26 cellular contexts compared by ENCODE assay signal in the genomic region with DNA sequence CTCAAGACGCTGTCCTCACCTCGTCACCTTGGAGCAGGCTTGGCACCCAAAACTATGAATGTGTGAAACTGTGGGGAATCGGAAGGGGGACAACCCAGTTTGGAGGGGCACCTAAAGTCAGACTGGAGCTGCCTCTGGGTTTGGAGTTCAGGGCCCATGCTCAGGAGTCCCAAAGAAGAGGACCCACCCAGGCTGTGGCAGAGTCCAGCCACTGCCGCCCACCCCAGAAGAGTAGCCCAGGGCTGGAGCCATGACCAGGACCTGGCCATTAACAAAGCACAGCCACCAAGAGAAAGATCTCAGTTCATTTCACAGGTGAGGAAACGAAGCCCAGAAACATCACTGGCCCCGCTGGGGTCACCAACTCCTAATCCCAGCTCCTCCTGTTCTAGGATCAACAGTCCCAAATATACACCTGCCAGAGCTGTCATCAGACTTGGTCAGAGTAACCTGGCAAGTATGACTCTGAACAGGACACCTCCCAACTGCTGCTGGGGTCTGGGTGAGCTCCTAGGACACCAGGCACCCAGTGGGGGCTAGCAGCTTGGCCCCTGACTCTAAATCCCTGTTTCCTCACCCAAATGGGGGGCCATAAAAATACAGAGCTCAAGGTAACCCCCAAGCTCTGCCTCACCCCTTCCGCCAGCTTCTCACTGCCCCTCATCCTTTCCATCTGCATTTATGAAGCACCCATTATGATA. TPM values are rescaled to one million over a fixed set of nuclear protein-coding genes. Genes with fewer than 3 reads are reported as not detected.
DNase-seq lines count a peak whose midpoint lies in the region; ATAC-seq and TF ChIP-seq lines count a peak whose summit lies in the region.
"Had no signal": no experiment of that assay in that cellular context is flagged by ENCODE, and none has a peak within 500 bp of the region (broad histone marks: within the 10 kb centered on the region; RNA-seq: fewer than 3 reads in every experiment).

No MANE protein-coding gene starts in this region.

- no peak overlapping the region for H3K56ac ChIP-seq in IMR-90 (ENCODE audit: extremely low read depth, insufficient read depth, low read length)

- no peaks in the 10 kb centered on the region; the same call in 1 of the 2 replicates for H3K4me1 ChIP-seq in IMR-90 (ENCODE audit: control insufficient read depth, insufficient read depth, low read length)
- peaks cover 9% of the 10 kb centered on the region for H3K4me1 ChIP-seq in A673 (ENCODE audit: insufficient read depth, low read length, poor library complexity, severe bottlenecking)

- H3K79me1 ChIP-seq in IMR-90 (ENCODE audit: low read depth in 1 of 2, low read length in 2 of 2) = 0 out of 4 replicates have a peak, but pooled peaks cover 0 to 3% of the 10 kb centered on the region in 2 experiments

- no peak overlapping the region for H3K9ac ChIP-seq in IMR-90 (ENCODE audit: low read depth, low read length)

- H4K5ac ChIP-seq in IMR-90 (ENCODE audit: low read depth, low read length) = no peak overlapping the region

- no peak overlapping the region for H2BK5ac ChIP-seq in IMR-90 (ENCODE audit: low read depth, low read length, poor library complexity, severe bottlenecking)

- peaks cover 53% of the 10 kb centered on the region for H3K27me3 Mint-ChIP-seq in neural crest cell (ENCODE audit: low read depth)

- H3K27ac ChIP-seq in IMR-90 (ENCODE audit: insufficient read depth, low read length) = no peak overlapping the region
- H3K27ac ChIP-seq in A673 (ENCODE audit: low read depth, low read length, poor library complexity, severe bottlenecking) = no peak overlapping the region
- H3K27ac ChIP-seq: SJCRH30, thoracic aorta, WERI-Rb-1 had no signal

- no TSS peak for BruUV-seq in IMR-90 (replicated peaks; lab: Mats Ljungman, UMichigan)
- no TSS peak for BruUV-seq in A673 (replicated peaks; lab: Mats Ljungman, UMichigan)

- H3K4me3 Mint-ChIP-seq in neural crest cell = peak overlapping the region; percentile 58

- peak overlapping the region; percentile 37 for H2AK9ac ChIP-seq in IMR-90 (replicated peaks; ENCODE audit: low read depth, low read length, poor library complexity)

- TF ChIP-seq CTCF in IMR-90 (conservative IDR thresholded peaks at IDR 0.05; ENCODE audit: low read depth, low read length) (no peak), neural crest cell (conservative IDR thresholded peaks at IDR 0.05) (no peak), A673 (conservative IDR thresholded peaks at IDR 0.05; ENCODE audit: low read depth, low read length) (no peak)

- no peak overlapping the region for H2BK120ac ChIP-seq in IMR-90 (ENCODE audit: low read depth, low read length)

- H3K27me3 ChIP-seq in IMR-90 (ENCODE audit: control insufficient read depth, insufficient read depth, low read length) (peaks cover 20% of the 10 kb centered on the region), A673 (replicated peaks; ENCODE audit: insufficient read depth, low read depth, low read length, poor library complexity) (no peaks in the 10 kb centered on the region)

- H3K9me1 ChIP-seq in IMR-90 (ENCODE audit: insufficient read depth, low read length) = 0 out of 2 replicates have a peak, but pooled peaks cover 4% of the 10 kb centered on the region

- no peak for TF ChIP-seq RAD21 in IMR-90 (IDR thresholded peaks at IDR 0.05; ENCODE audit: low read length)

- H3K14ac ChIP-seq in IMR-90 (replicated peaks; ENCODE audit: low read depth, low read length) = no peak overlapping the region

- POLR2A ChIA-PET in IMR-90 (lab: Charles Lee; ENCODE audit: unreplicated experiment) (no interaction called here), A673 (lab: Charles Lee; ENCODE audit: low non-redundant PET) (no interaction called here)

- no peak for TF ChIP-seq POLR2A in IMR-90 (IDR thresholded peaks at IDR 0.05; ENCODE audit: low read depth, low read length)

- no peak overlapping the region for H3K4ac ChIP-seq in IMR-90 (ENCODE audit: low read depth, low read length)

- no peak overlapping the region for H4K8ac ChIP-seq in IMR-90 (ENCODE audit: low read depth in 2 of 2, low read length in 2 of 2)

- intact Hi-C loops in IMR-90 (cut with micrococcal nuclease) (no loop called here), A673 (cut with micrococcal nuclease; ENCODE audit: unreplicated experiment) (no loop called here)

- no peak overlapping the region for H3K18ac ChIP-seq in IMR-90 (ENCODE audit: low read depth, low read length)

- H3K36me3 ChIP-seq in IMR-90 (ENCODE audit: control insufficient read depth, insufficient read depth, low read length) = no peaks in the 10 kb centered on the region
- H3K36me3 ChIP-seq in A673 (ENCODE audit: insufficient read depth, low read length, poor library complexity, severe bottlenecking) = no peaks in the 10 kb centered on the region
- H3K36me3 ChIP-seq: SJCRH30, thoracic aorta, WERI-Rb-1 had no signal

- no peak overlapping the region for H3K23ac ChIP-seq in IMR-90 (ENCODE audit: low read depth, low read length)

- CTCF ChIA-PET in IMR-90 (lab: Yijun Ruan, JAX) (interaction anchor here (0.6 kb wide), 1 partner anchor 33 kb away, joined by 3 read pairs; no protein-coding TSS in a partner anchor), A673 (lab: Charles Lee) (interaction anchor here (1.7 kb wide), 1 partner anchor 167 kb away, joined by 4 read pairs; no protein-coding TSS in a partner anchor)

- H2AFZ ChIP-seq in IMR-90 (replicated peaks; ENCODE audit: low read length, poor library complexity) = peak overlapping the region; percentile 23

- in situ Hi-C loops in IMR-90 (cut with MboI; ENCODE audit: low sequenced_read_pairs) = no loop called here

- DNase-seq in D341Med (ENCODE audit: low spot score) (peak; percentile 10), IMR-90 (no peak), neural crest cell (ENCODE audit: low read depth, low spot score) (no peak), A673 (ENCODE audit: low spot score) (no peak), NCI-H187 (lab: John Stamatoyannopoulos, UW) (no peak)
- DNase-seq: activated CD4-positive, alpha-beta T cell treated with anti-CD3 and anti-CD28 coated beads, Interleukin-2, amount 50 U/mL, for 4 hours; activated T-cell treated with anti-CD3 and anti-CD28 coated beads for 4 hours; amygdala; CD4-positive, CD25-positive, alpha-beta regulatory T cell; central memory CD4-positive, alpha-beta T cell; effector CD4-positive, alpha-beta T cell; midbrain; NCI-H1694 treated with DMSO at 0.1 percent for 48 hours; NCI-H2227 treated with DMSO at 0.1 percent for 48 hours; PC-3; retina; SJCRH30; T-helper 2 cell; WERI-Rb-1 had no signal

- no peaks in the 10 kb centered on the region for H3K9me3 ChIP-seq in IMR-90 (ENCODE audit: control insufficient read depth, insufficient read depth, low read length)
- H3K9me3 ChIP-seq in A673 (ENCODE audit: low read depth, low read length, poor library complexity, severe bottlenecking) = no peaks in the 10 kb centered on the region
- H3K9me3 ChIP-seq: SJCRH30, thoracic aorta had no signal

- H2BK20ac ChIP-seq in IMR-90 (ENCODE audit: low read depth, low read length) = no peak overlapping the region

- H2BK15ac ChIP-seq in IMR-90 (ENCODE audit: low read depth, low read length) = no peak overlapping the region

- H3K27ac Mint-ChIP-seq in neural crest cell (ENCODE audit: unreplicated experiment) = no peak overlapping the region
- H3K27ac Mint-ChIP-seq: CD4-positive, CD25-positive, alpha-beta regulatory T cell had no signal

- H3K9me3 Mint-ChIP-seq in neural crest cell = no peaks in the 10 kb centered on the region

- no peak overlapping the region for H2AK5ac ChIP-seq in IMR-90 (ENCODE audit: low read depth, low read length)

- H4K20me1 ChIP-seq in IMR-90 (ENCODE audit: insufficient read depth, low read length) = peaks cover 3% of the 10 kb centered on the region; the same call in 1 of the 2 replicates

- 100% methylated on average over 2 of the region's 7 CpGs; no CpG with 5 or more reads in 1 of the 2 experiments for WGBS in IMR-90 (ENCODE audit: extremely low coverage in 2 of 2, insufficient read length in 1 of 2), 2 experiments

- ATAC-seq in IMR-90 (ENCODE audit: low read depth) (no peak), HG03108 (IDR thresholded peaks at IDR 0.05; ENCODE audit: unreplicated experiment) (no peak)
- ATAC-seq: esophagus mucosa, GM12878, HCT116, left colon, PC-3 had no signal

- H3K36me3 Mint-ChIP-seq in neural crest cell (ENCODE audit: low read depth) = no peaks in the 10 kb centered on the region
- H3K36me3 Mint-ChIP-seq: CD4-positive, CD25-positive, alpha-beta regulatory T cell had no signal

- dilution Hi-C loops in IMR-90 (cut with HindIII; ENCODE audit: low sequenced_read_pairs, unreplicated experiment) = no loop called here

- peaks cover 10% of the 10 kb centered on the region for H3K4me1 Mint-ChIP-seq in neural crest cell

- no peak overlapping the region for H4K91ac ChIP-seq in IMR-90 (ENCODE audit: insufficient read depth, low read depth, low read length)

- H3K4me3 ChIP-seq in IMR-90 (ENCODE audit: insufficient read depth, low read depth, low read length) (no peak overlapping the region), A673 (ENCODE audit: low read depth, low read length, poor library complexity, severe bottlenecking) (no peak overlapping the region)
- H3K4me3 ChIP-seq: GM12878, SJCRH30, thoracic aorta had no signal

- H3K4me2 ChIP-seq in IMR-90 (ENCODE audit: low read depth, low read length) = no peak overlapping the region

TF ChIP-seq in IMR-90, 13 proteins besides CTCF, POLR2A, EP300 and RAD21 (continues in another document):
- TF ChIP-seq NFE2L2 (IDR thresholded peaks at IDR 0.05; ENCODE audit: low read depth, low read length) = no peak
- no peak for TF ChIP-seq MAFK (IDR thresholded peaks at IDR 0.05; ENCODE audit: low read depth, low read length)

RNA-seq across cellular contexts. Expression of gene RAB3IL1, which starts 2.7 kb away (rescaled TPM):
- 0.28 and 0.72 TPM in 2 replicates for total RNA-seq in IMR-90 (2012; rRNA removed)
- 1.9 TPM in 2 replicates for polyA plus RNA-seq in IMR-90 (2012; rRNA removed)
- polyA plus RNA-seq in IMR-90 (2012; cell fraction: cytosol; rRNA removed) = 0.84 and 2.4 TPM in 2 replicates
- 2.7 and 2.8 TPM in 2 replicates for polyA plus RNA-seq in IMR-90 (2012; cell fraction: nucleus; rRNA removed; ENCODE audit: low replicate concordance)
- 1.0 and 3.4 TPM in 2 replicates for total RNA-seq in neural crest cell
- total RNA-seq in A673 (2021) = 21.9 and 26.9 TPM in 2 replicates
- total RNA-seq: CD4-positive, CD25-positive, alpha-beta regulatory T cell; GM12878 had no signal
- polyA plus RNA-seq: CD4-positive, CD25-positive, alpha-beta regulatory T cell had no signal

RNA-seq across cellular contexts. Expression of gene FADS3, which starts 23.3 kb away (rescaled TPM):
- total RNA-seq in IMR-90 (2012; rRNA removed) (38.0 and 54.5 TPM in 2 replicates), neural crest cell (13.6 and 17.0 TPM in 2 replicates), A673 (2021) (23.3 and 28.1 TPM in 2 replicates)
- polyA plus RNA-seq in IMR-90 (2012; rRNA removed) = 110 and 147 TPM in 2 replicates
- polyA plus RNA-seq in IMR-90 (2012; cell fraction: cytosol; rRNA removed) = 34.0 and 101 TPM in 2 replicates
- 556 and 1,224 TPM in 2 replicates for polyA plus RNA-seq in IMR-90 (2012; cell fraction: nucleus; rRNA removed; ENCODE audit: low replicate concordance)

RNA-seq across cellular contexts. Expression of gene BEST1, which starts 35.5 kb away (rescaled TPM):
- total RNA-seq in IMR-90 (2012; rRNA removed) (0.83 and 0.90 TPM in 2 replicates), neural crest cell (0.52 and 0.96 TPM in 2 replicates), A673 (2021) (5.3 and 8.6 TPM in 2 replicates)
- 1.2 and 1.4 TPM in 2 replicates for polyA plus RNA-seq in IMR-90 (2012; rRNA removed)
- polyA plus RNA-seq in IMR-90 (2012; cell fraction: cytosol; rRNA removed) = 0.44 and 1.1 TPM in 2 replicates
- polyA plus RNA-seq in IMR-90 (2012; cell fraction: nucleus; rRNA removed; ENCODE audit: low replicate concordance) = 6.3 and 7.2 TPM in 2 replicates
- total RNA-seq: glomerular endothelial cell had no signal

RNA-seq across cellular contexts. Expression of gene FTH1, which starts 52.8 kb away (rescaled TPM):
- 344 and 385 TPM in 2 replicates for total RNA-seq in IMR-90 (2012; rRNA removed)
- polyA plus RNA-seq in IMR-90 (2012; rRNA removed) = 2,453 and 2,516 TPM in 2 replicates
- polyA plus RNA-seq in IMR-90 (2012; cell fraction: cytosol; rRNA removed) = 1,842 and 5,333 TPM in 2 replicates
- 767 and 934 TPM in 2 replicates for polyA plus RNA-seq in IMR-90 (2012; cell fraction: nucleus; rRNA removed; ENCODE audit: low replicate concordance)
- 1,207 and 1,209 TPM in 2 replicates for total RNA-seq in neural crest cell
- total RNA-seq in A673 (2021) = 2,291 and 2,484 TPM in 2 replicates
